ENCODE assay signal across 8 cellular contexts in the genomic region with DNA sequence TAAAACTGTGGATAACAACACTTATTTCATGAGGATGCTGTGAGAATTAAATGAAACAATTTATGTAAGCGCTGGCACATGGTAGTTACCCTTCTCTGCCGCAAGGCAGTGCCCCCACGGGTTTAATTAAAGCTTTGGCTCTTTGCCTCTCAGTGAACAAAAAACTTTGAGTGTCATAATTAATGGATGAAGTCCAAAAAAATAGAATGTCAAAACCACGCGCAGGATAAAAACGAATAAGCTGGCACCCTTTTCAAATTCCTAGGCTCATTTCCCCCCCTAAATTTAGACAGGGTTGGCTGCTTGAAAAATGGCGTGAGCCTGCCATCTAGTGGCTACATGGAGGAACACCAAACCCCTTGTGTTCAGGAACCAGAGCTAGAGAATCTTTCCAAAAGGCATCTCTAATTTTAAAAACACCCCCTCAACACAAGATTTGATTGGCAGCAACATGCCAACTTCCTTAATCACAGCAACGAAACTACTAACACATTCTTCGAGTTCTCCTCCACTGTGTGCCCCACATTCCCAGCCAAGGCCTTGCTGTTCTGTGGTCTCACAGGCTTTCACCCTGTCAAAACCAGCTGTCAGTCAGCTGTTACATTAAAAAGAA. TPM values are rescaled to one million over a fixed set of nuclear protein-coding genes. Genes with fewer than 3 reads are reported as not detected.
A peak's percentile ranks its signal among the peaks of the same experiment; 100 is the strongest.
DNase-seq lines count a peak whose midpoint lies in the region; ATAC-seq, FAIRE-seq and TF ChIP-seq lines count a peak whose summit lies in the region.

No MANE protein-coding gene starts in this region.

- H3F3A ChIP-seq in PC-9 (ENCODE audit: insufficient read depth, low read depth) = peaks cover 3% of the 10 kb centered on the region; the same call in 1 of the 2 replicates

- DNase-seq in D341Med (ENCODE audit: low spot score) (peak; percentile 70), PC-9 (peak; percentile 49 to 54), foreskin melanocyte (peak; percentile 62), pancreas (peak in 5 of 6 donors; percentile 31 to 61 (median 46)), upper lobe of left lung (peak in 1 of 2 donors; percentile 42)
- peak; percentile 11 to 23 for DNase-seq in activated T-helper 1 cell treated with anti-CD3 and anti-CD28 coated beads, Interleukin-2, amount 50 U/mL, for 16 hours (ENCODE audit: low read depth in 1 of 2, low spot score in 1 of 2)

- no peaks in the 10 kb centered on the region for H3K27me3 ChIP-seq in PC-9 (ENCODE audit: insufficient read depth, low read depth)
- no peaks in the 10 kb centered on the region for H3K27me3 ChIP-seq in pancreas
- H3K27me3 ChIP-seq in upper lobe of left lung = no peaks in the 10 kb centered on the region

- WGBS in pancreas, 2 donors = 8 to 9% methylated on average over 9 of the region's 9 CpGs
- 10% methylated on average over 9 of the region's 9 CpGs for WGBS in upper lobe of left lung, 2 donors

- peak; percentile 95 for TF ChIP-seq CTCF in PC-9 (conservative IDR thresholded peaks at IDR 0.05)
- peak; percentile 83 to 92 (median 88) for TF ChIP-seq CTCF in pancreas (IDR thresholded peaks at IDR 0.05)
- peak in 5 of 6 experiments; percentile 76 to 93 (median 80) for TF ChIP-seq CTCF in upper lobe of left lung (IDR thresholded peaks at IDR 0.05)

- H3K9me3 ChIP-seq in PC-9 (ENCODE audit: insufficient read depth, low read depth) (no peaks in the 10 kb centered on the region), pancreas (no peaks in the 10 kb centered on the region), upper lobe of left lung (no peaks in the 10 kb centered on the region)

- TF ChIP-seq POLR2A in upper lobe of left lung (IDR thresholded peaks at IDR 0.05) = no peak

- POLR2A ChIA-PET in PC-9 (lab: Charles Lee; ENCODE audit: unreplicated experiment) = interaction anchor here (0.7 kb wide), 1 partner anchor 30 kb away, joined by 32 read pairs; no protein-coding TSS in a partner anchor

- ATAC-seq in GM19467 (IDR thresholded peaks at IDR 0.05; ENCODE audit: unreplicated experiment) (peak; percentile 55), HG03571 (IDR thresholded peaks at IDR 0.05; ENCODE audit: unreplicated experiment) (peak; percentile 80), pancreas (peak; percentile 79 to 96 (median 91)), upper lobe of left lung (ENCODE audit: low FRiP score in 2 of 2) (peak; percentile 89)

- CTCF ChIA-PET in PC-9 (lab: Charles Lee) = interaction anchor here (0.5 to 0.9 kb wide), 5 partner anchors 8 to 1931 kb away, joined by 3 to 6 read pairs (median 3); no protein-coding TSS in a partner anchor

- H2AFZ ChIP-seq in PC-9 = no peak overlapping the region

- FAIRE-seq in pancreas (lab: Jason Lieb, UNC) = peak; percentile 67

- H3K4me2 ChIP-seq in PC-9 = peak overlapping the region; percentile 37; the same call in 1 of the 2 replicates

- peak overlapping the region; percentile 65; the same call in 1 of the 2 replicates for H3K27ac ChIP-seq in PC-9
- H3K27ac ChIP-seq in pancreas = no peak overlapping the region
- H3K27ac ChIP-seq in upper lobe of left lung = no peak overlapping the region

- H3K79me2 ChIP-seq in PC-9 (ENCODE audit: low read depth) = no peaks in the 10 kb centered on the region

- H3K4me3 ChIP-seq in PC-9 = no peak overlapping the region
- no peak overlapping the region for H3K4me3 ChIP-seq in pancreas
- no peak overlapping the region for H3K4me3 ChIP-seq in upper lobe of left lung

- intact Hi-C loops in PC-9 (cut with micrococcal nuclease; ENCODE audit: unreplicated experiment) = loop anchor here (2.0 to 10.0 kb wide), 4 partner anchors 102 to 1864 kb away; no protein-coding TSS in a partner anchor
- intact Hi-C loops in pancreas (cut with DNase I) = no loop called here

- no TSS peak for BruUV-seq in PC-9 (replicated peaks; lab: Mats Ljungman, UMichigan)

- H4K20me1 ChIP-seq in PC-9 (ENCODE audit: insufficient read depth) = no peaks in the 10 kb centered on the region

- H3K36me3 ChIP-seq in PC-9 (ENCODE audit: low read depth) = no peaks in the 10 kb centered on the region
- H3K36me3 ChIP-seq in pancreas = no peaks in the 10 kb centered on the region
- no peaks in the 10 kb centered on the region for H3K36me3 ChIP-seq in upper lobe of left lung

- no peak for TF ChIP-seq EP300 in upper lobe of left lung (IDR thresholded peaks at IDR 0.05)

- H3K4me1 ChIP-seq in PC-9 (replicated peaks; ENCODE audit: insufficient read depth) (peaks cover 30% of the 10 kb centered on the region), pancreas (no peaks in the 10 kb centered on the region), upper lobe of left lung (peaks cover 0 to 7% (median 1%) of the 10 kb centered on the region in 4 donors)

- no peaks in the 10 kb centered on the region for H3K9me2 ChIP-seq in PC-9 (ENCODE audit: insufficient read depth)

RNA-seq across cellular contexts. Expression of gene CCNG1, which starts 29.0 kb away (rescaled TPM):
- total RNA-seq in PC-9 (2021) = 112 and 170 TPM in 2 replicates
- 100 to 1,000 TPM in 5 of 6 donors, 10 to 100 TPM in 1; 95.4 to 222 (median 154) TPM for total RNA-seq in pancreas
- 10 to 100 TPM; 55.1 to 68.6 TPM for polyA plus RNA-seq in pancreas
- total RNA-seq in upper lobe of left lung = 100 to 1,000 TPM in 1 of 6 donors, 10 to 100 TPM in 5; 52.5 to 118 (median 73.8) TPM

RNA-seq across cellular contexts. Expression of gene NUDCD2, which starts 51.5 kb away (rescaled TPM):
- total RNA-seq in PC-9 (2021) (68.6 and 71.6 TPM in 2 replicates), pancreas (10 to 100 TPM in 3 of 6 donors, 1 to 10 TPM in 3; 8.7 to 14.8 (median 10.2) TPM), upper lobe of left lung (10 to 100 TPM in 2 of 6 donors, 1 to 10 TPM in 4; 3.1 to 25.6 (median 7.9) TPM)
- polyA plus RNA-seq in pancreas = 1 to 10 TPM; 2.8 to 5.7 TPM

RNA-seq across cellular contexts. Expression of gene HMMR, which starts 52.0 kb away (rescaled TPM):
- total RNA-seq in PC-9 (2021) (83.9 and 94.5 TPM in 2 replicates), pancreas (under 1 TPM in 5 of 6 donors, not detected in 1; 0.14 to 0.84 (median 0.38) TPM), upper lobe of left lung (1 to 10 TPM in 5 of 6 donors, under 1 TPM in 1; 0.74 to 4.2 (median 1.9) TPM)
- polyA plus RNA-seq in pancreas = under 1 TPM; 0.07 to 0.08 TPM

Comparison
In these comparisons a context has a peak if more than half of its experiments do, and no peak if none do; other contexts are left out.
1. RNA of gene HMMR, which starts 52.0 kb away (total RNA-seq): 83.9 to 94.5 TPM in PC-9; 0.74 to 4.2 TPM in upper lobe of left lung and 0.14 to 0.84 TPM in pancreas; every median in the first group is over 10 times any median in the second.
2. Peak in every context shown above with its lines, with median percentiles within 50 percentile points of each other: ATAC-seq and CTCF ChIP-seq.